ENCODE assay signal across 28 cellular contexts in the genomic region with DNA sequence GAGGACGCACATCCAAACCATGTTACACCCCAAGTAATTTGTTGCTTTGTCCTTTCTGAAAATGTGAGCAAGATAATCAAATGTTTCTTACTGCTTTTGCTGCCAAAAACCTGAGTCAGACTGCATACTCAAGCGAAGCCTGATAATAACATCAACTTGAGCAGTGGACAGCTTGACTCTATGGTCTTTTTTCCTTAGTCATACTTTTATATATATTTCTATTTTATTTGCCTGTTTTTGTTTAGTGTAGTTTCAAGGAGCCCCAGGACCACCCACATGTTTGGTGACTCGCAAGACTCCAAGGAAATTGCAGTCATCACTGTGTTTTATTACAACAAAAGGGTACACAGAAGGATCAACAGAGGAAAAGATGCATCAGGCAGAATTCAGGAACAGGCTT.
DNase-seq lines count a peak whose midpoint lies in the region; ATAC-seq, FAIRE-seq and TF ChIP-seq lines count a peak whose summit lies in the region.
"Had no signal": no experiment of that assay in that cellular context is flagged by ENCODE, and none has a peak within 500 bp of the region (broad histone marks: within the 10 kb centered on the region; RNA-seq: fewer than 3 reads in every experiment).

No MANE protein-coding gene starts in this region.

- H3K9ac ChIP-seq in IMR-90 (ENCODE audit: low read depth, low read length): no peak overlapping the region
- no peak overlapping the region for H3K9ac ChIP-seq in astrocyte (ENCODE audit: low read length)
- H3K9ac ChIP-seq: SK-N-SH had no signal

- no peak overlapping the region for H3K27ac Mint-ChIP-seq in astrocyte (ENCODE audit: unreplicated experiment)
- H3K27ac Mint-ChIP-seq: activated CD8-positive, alpha-beta T cell treated with anti-CD3 and anti-CD28 coated beads for 36 hours; activated naive CD4-positive, alpha-beta T cell treated with anti-CD3 and anti-CD28 coated beads, Interleukin-2, amount 50 U/mL, for 24 hours; activated T-helper 2 cell treated with anti-CD3 and anti-CD28 coated beads, Interferon-gamma antibody, Interleukin-2, Interleukin-4, amounts not matched to agents 10 μg/mL and 5 μg/mL and 100 μg/mL, durations not matched to agents 14 hours and 24 hours and 36 hours; T-helper 17 cell had no signal

- no peaks in the 10 kb centered on the region for H3K27me3 Mint-ChIP-seq in astrocyte (ENCODE audit: low read depth, unreplicated experiment)
- H3K27me3 Mint-ChIP-seq: activated CD8-positive, alpha-beta T cell treated with anti-CD3 and anti-CD28 coated beads for 36 hours; activated naive CD4-positive, alpha-beta T cell treated with anti-CD3 and anti-CD28 coated beads, Interleukin-2, amount 50 U/mL, for 24 hours; T-helper 17 cell had no signal

- no peak overlapping the region for H2AFZ ChIP-seq in IMR-90 (replicated peaks; ENCODE audit: low read length, poor library complexity)
- no peak overlapping the region for H2AFZ ChIP-seq in astrocyte (ENCODE audit: low read depth, low read length)
- H2AFZ ChIP-seq: hepatocyte had no signal

- H3K36me3 Mint-ChIP-seq in astrocyte (ENCODE audit: low read depth, unreplicated experiment): no peaks in the 10 kb centered on the region
- H3K36me3 Mint-ChIP-seq: activated naive CD4-positive, alpha-beta T cell treated with anti-CD3 and anti-CD28 coated beads, Interleukin-2, amount 50 U/mL, for 24 hours had no signal

- no peak for TF ChIP-seq RAD21 in IMR-90 (IDR thresholded peaks at IDR 0.05; ENCODE audit: low read length)

- peak; percentile 63 for ATAC-seq in IMR-90 (ENCODE audit: low read depth)
- ATAC-seq: activated CD8-positive, alpha-beta T cell treated with anti-CD3 and anti-CD28 coated beads for 36 hours; left colon; T-helper 17 cell had no signal

- H2BK15ac ChIP-seq in IMR-90 (ENCODE audit: low read depth, low read length): 0 out of 3 replicates have a peak overlapping the region, but pooled peaks have one; percentile 39

- H3K27ac ChIP-seq in IMR-90 (ENCODE audit: insufficient read depth, low read length) (peak overlapping the region; percentile 43; the same call in 1 of the 2 replicates), astrocyte (ENCODE audit: low read depth, low read length) (no peak overlapping the region)
- H3K27ac ChIP-seq: hepatocyte, stomach, tibial artery had no signal

- H3K36me3 ChIP-seq in IMR-90 (ENCODE audit: control insufficient read depth, insufficient read depth, low read length) (no peaks in the 10 kb centered on the region), astrocyte (ENCODE audit: insufficient read depth, low read length) (no peaks in the 10 kb centered on the region)
- H3K36me3 ChIP-seq: HAP-1, stomach, tibial artery had no signal

- peak overlapping the region; percentile 58; the same call in 1 of the 2 replicates for H3K18ac ChIP-seq in IMR-90 (ENCODE audit: low read depth, low read length)

- no peaks in the 10 kb centered on the region for H3K9me3 Mint-ChIP-seq in astrocyte (ENCODE audit: unreplicated experiment)

- H3K4ac ChIP-seq in IMR-90 (ENCODE audit: low read depth, low read length): peak overlapping the region; percentile 49

- no peak overlapping the region for H3K4me3 ChIP-seq in IMR-90 (ENCODE audit: insufficient read depth, low read depth, low read length)
- no peak overlapping the region for H3K4me3 ChIP-seq in astrocyte (ENCODE audit: insufficient read depth, low read depth, low read length)
- H3K4me3 ChIP-seq in fibroblast of mammary gland (ENCODE audit: control insufficient read depth, low read depth, low read length): no peak overlapping the region
- H3K4me3 ChIP-seq in retinal pigment epithelial cell (ENCODE audit: low read length): no peak overlapping the region
- H3K4me3 ChIP-seq: HAP-1, hepatocyte, stomach, tibial artery had no signal

- H3K79me2 ChIP-seq in astrocyte (ENCODE audit: insufficient read depth, low read length): no peaks in the 10 kb centered on the region
- H3K79me2 ChIP-seq: hepatocyte had no signal

- H3K79me1 ChIP-seq in IMR-90 (ENCODE audit: low read depth in 1 of 2, low read length in 2 of 2): no peaks in the 10 kb centered on the region

- TF ChIP-seq CTCF in IMR-90 (conservative IDR thresholded peaks at IDR 0.05; ENCODE audit: low read depth, low read length) (no peak), astrocyte (IDR thresholded peaks at IDR 0.05; ENCODE audit: insufficient read depth, low read depth, low read length) (no peak), fibroblast of mammary gland (conservative IDR thresholded peaks at IDR 0.05; ENCODE audit: control insufficient read depth, insufficient read depth, low read depth, low read length) (no peak), retinal pigment epithelial cell (conservative IDR thresholded peaks at IDR 0.05; ENCODE audit: low read depth, low read length) (no peak)

- no TSS peak for BruUV-seq in IMR-90 (replicated peaks; lab: Mats Ljungman, UMichigan)

- H3K4me1 ChIP-seq in IMR-90 (ENCODE audit: control insufficient read depth, insufficient read depth, low read length) (peaks cover 11% of the 10 kb centered on the region), astrocyte (ENCODE audit: insufficient read depth, low read length) (no peaks in the 10 kb centered on the region)
- H3K4me1 ChIP-seq: tibial artery had no signal

- H3K4me2 ChIP-seq in IMR-90 (ENCODE audit: low read depth, low read length): peak overlapping the region; percentile 58; the same call in 1 of the 2 replicates
- no peak overlapping the region for H3K4me2 ChIP-seq in astrocyte (ENCODE audit: low read length)
- H3K4me2 ChIP-seq: hepatocyte, SK-N-SH had no signal

- H4K20me1 ChIP-seq in IMR-90 (ENCODE audit: insufficient read depth, low read length): no peaks in the 10 kb centered on the region
- H4K20me1 ChIP-seq in astrocyte (ENCODE audit: insufficient read depth, low read length): no peaks in the 10 kb centered on the region

- peak overlapping the region; percentile 38; the same call in 1 of the 2 replicates for H2BK20ac ChIP-seq in IMR-90 (ENCODE audit: low read depth, low read length)

- in situ Hi-C loops in IMR-90 (cut with MboI; ENCODE audit: low sequenced_read_pairs): no loop called here

- H3K27me3 ChIP-seq in IMR-90 (ENCODE audit: control insufficient read depth, insufficient read depth, low read length): no peaks in the 10 kb centered on the region
- no peaks in the 10 kb centered on the region for H3K27me3 ChIP-seq in astrocyte (ENCODE audit: insufficient read depth, low read length)
- H3K27me3 ChIP-seq: hepatocyte, stomach, tibial artery had no signal

- H3K4me3 Mint-ChIP-seq in astrocyte (ENCODE audit: unreplicated experiment): no peak overlapping the region
- H3K4me3 Mint-ChIP-seq: activated CD8-positive, alpha-beta T cell treated with anti-CD3 and anti-CD28 coated beads for 36 hours; activated naive CD4-positive, alpha-beta T cell treated with anti-CD3 and anti-CD28 coated beads, Interleukin-2, amount 50 U/mL, for 24 hours; T-helper 17 cell had no signal

- H3K4me1 Mint-ChIP-seq in astrocyte (ENCODE audit: low read depth, unreplicated experiment): peaks cover 4% of the 10 kb centered on the region
- H3K4me1 Mint-ChIP-seq: activated naive CD4-positive, alpha-beta T cell treated with anti-CD3 and anti-CD28 coated beads, Interleukin-2, amount 50 U/mL, for 24 hours; T-helper 17 cell had no signal

- H3K56ac ChIP-seq in IMR-90 (ENCODE audit: extremely low read depth, insufficient read depth, low read length): no peak overlapping the region; the same call in 1 of the 2 replicates

- intact Hi-C loops in IMR-90 (cut with micrococcal nuclease): no loop called here

- H3K9me3 ChIP-seq in IMR-90 (ENCODE audit: control insufficient read depth, insufficient read depth, low read length): no peaks in the 10 kb centered on the region
- H3K9me3 ChIP-seq in astrocyte (ENCODE audit: insufficient read depth, low read depth, low read length): no peaks in the 10 kb centered on the region
- H3K9me3 ChIP-seq: HAP-1, SK-N-SH, stomach, tibial artery had no signal

- H3K14ac ChIP-seq in IMR-90 (replicated peaks; ENCODE audit: low read depth, low read length): peak overlapping the region; percentile 49

- H2BK5ac ChIP-seq in IMR-90 (ENCODE audit: low read depth, low read length, poor library complexity, severe bottlenecking): peak overlapping the region; percentile 49

- no peak overlapping the region for H2AK5ac ChIP-seq in IMR-90 (ENCODE audit: low read depth, low read length)

- 0 out of 2 replicates have a peak overlapping the region, but pooled peaks have one; percentile 31 for H4K91ac ChIP-seq in IMR-90 (ENCODE audit: insufficient read depth, low read depth, low read length)

- FAIRE-seq in astrocyte (lab: Jason Lieb, UNC): no peak
- FAIRE-seq: frontal cortex had no signal

- dilution Hi-C loops in IMR-90 (cut with HindIII; ENCODE audit: low sequenced_read_pairs, unreplicated experiment): no loop called here

- no peak for TF ChIP-seq POLR2A in IMR-90 (IDR thresholded peaks at IDR 0.05; ENCODE audit: low read depth, low read length)

- H2BK120ac ChIP-seq in IMR-90 (ENCODE audit: low read depth, low read length): peak overlapping the region; percentile 53

- no peak overlapping the region for H2AK9ac ChIP-seq in IMR-90 (replicated peaks; ENCODE audit: low read depth, low read length, poor library complexity)

- DNase-seq in IMR-90: peak; percentile 77
- DNase-seq in astrocyte (ENCODE audit: low read depth): peak; percentile 79
- peak; percentile 6 for DNase-seq in fibroblast of mammary gland (ENCODE audit: low read depth)
- peak; percentile 0 for DNase-seq in retinal pigment epithelial cell (ENCODE audit: low read depth)
- no peak for DNase-seq in effector CD4-positive, alpha-beta T cell
- DNase-seq in mesenteric fat pad (ENCODE audit: low spot score): no peak
- DNase-seq in NCI-H774 (lab: John Stamatoyannopoulos, UW): no peak
- DNase-seq: activated CD4-positive, CD25-positive, alpha-beta regulatory T cell treated with anti-CD3 and anti-CD28 coated beads, Interleukin-2, amount 50 U/mL, for 72 hours; activated CD8-positive, alpha-beta T cell treated with anti-CD3 and anti-CD28 coated beads for 36 hours; aorta; C1 segment of cervical spinal cord; cerebellar nuclear complex; DMS79 treated with DMSO at 0.1 percent for 48 hours; KG1; left colon; mesendoderm; NCI-H345; OCI-M1; SK-N-SH; stimulated activated CD8-positive, alpha-beta memory T cell treated with anti-CD3 and anti-CD28 coated beads, Interleukin-4, amount 100 ng/mL, for 48 hours; stomach; T-helper 17 cell; tibial artery had no signal

- H4K5ac ChIP-seq in IMR-90 (ENCODE audit: low read depth, low read length): no peak overlapping the region

- no CpG with 5 or more reads among the region's 3 CpGs for WGBS in IMR-90 (ENCODE audit: extremely low coverage in 2 of 2, insufficient read length in 1 of 2), 2 experiments

- POLR2A ChIA-PET in IMR-90 (lab: Charles Lee; ENCODE audit: unreplicated experiment): no interaction called here

- H3K9me1 ChIP-seq in IMR-90 (ENCODE audit: insufficient read depth, low read length): peaks cover 8% of the 10 kb centered on the region

- CTCF ChIA-PET in IMR-90 (lab: Yijun Ruan, JAX): no interaction called here

- 0 out of 4 replicates have a peak overlapping the region, but pooled peaks of 1 of the 2 experiments have one; percentile 22 for H4K8ac ChIP-seq in IMR-90 (ENCODE audit: low read depth in 2 of 2, low read length in 2 of 2)

- H3K23ac ChIP-seq in IMR-90 (ENCODE audit: low read depth, low read length): peak overlapping the region; percentile 45; the same call in 1 of the 2 replicates

TF ChIP-seq in IMR-90, 13 proteins besides CTCF, POLR2A, EP300 and RAD21 (continues in another document):
- no peak for TF ChIP-seq FOS (IDR thresholded peaks at IDR 0.05; ENCODE audit: low read depth, low read length)

Comparison
In these comparisons a context has a peak if more than half of its experiments do, and no peak if none do; other contexts are left out.
1. DNase-seq: peak in IMR-90 (single experiment), astrocyte (single experiment), fibroblast of mammary gland (single experiment) and retinal pigment epithelial cell (single experiment); none in effector CD4-positive, alpha-beta T cell (single experiment), mesenteric fat pad (single experiment) and NCI-H774 (single experiment).